In the genomic region with DNA sequence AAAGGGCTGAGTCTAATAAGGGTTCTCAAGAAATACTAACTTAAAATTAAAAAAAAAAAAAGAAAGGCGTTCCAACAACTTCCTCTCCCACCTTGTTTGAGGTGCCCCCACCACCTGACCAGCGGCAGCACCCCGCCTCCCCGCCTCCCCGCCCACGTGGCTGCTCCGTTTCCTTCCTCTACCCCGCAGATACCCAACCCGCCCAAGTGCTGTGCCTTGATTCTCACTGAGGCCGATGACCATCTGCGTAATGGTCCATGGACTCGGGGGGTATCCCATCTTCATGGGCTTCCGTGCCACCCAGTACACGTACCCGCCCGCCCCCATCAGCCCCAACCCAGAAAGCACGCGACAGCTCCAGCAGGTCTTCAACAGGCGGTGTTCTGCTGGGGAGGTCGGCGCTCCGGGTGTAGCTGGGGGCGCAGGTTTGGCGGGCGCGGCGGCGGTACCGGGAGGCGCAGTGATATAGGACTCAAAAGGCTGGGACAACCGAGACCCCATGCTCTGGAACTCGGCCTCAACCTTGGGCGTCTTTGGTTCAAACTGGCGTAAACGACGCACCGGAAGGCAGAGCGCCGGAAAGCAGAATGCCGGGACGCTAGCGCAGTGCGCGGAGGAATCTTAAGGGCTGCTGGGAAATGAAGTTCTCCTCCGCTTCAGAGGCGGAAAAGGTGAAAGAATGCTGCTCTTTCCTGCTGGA, we compare ENCODE assay signal across 8 cellular contexts. TPM values are rescaled to one million over a fixed set of nuclear protein-coding genes. Genes with fewer than 3 reads are reported as not detected.
DNase-seq lines count a peak whose midpoint lies in the region; ATAC-seq and TF ChIP-seq lines count a peak whose summit lies in the region.

A gene with protein sequence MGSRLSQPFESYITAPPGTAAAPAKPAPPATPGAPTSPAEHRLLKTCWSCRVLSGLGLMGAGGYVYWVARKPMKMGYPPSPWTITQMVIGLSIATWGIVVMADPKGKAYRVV (minus strand): TSS at position 545 of the 700 bp plus-strand sequence. CDS start 44 bp downstream, at position 501.

- 0 to 1% methylated on average over 28 to 33 of the region's 46 CpGs for WGBS in lower leg skin, 2 donors

- intact Hi-C loops in lower leg skin (cut with DNase I; ENCODE audit: low total_unique reads), result no loop called here

- H3K9ac ChIP-seq in duodenal mucosa (ENCODE audit: low read depth in 1 of 2, low read length in 2 of 2), result peak within 1 kb of the TSS; percentile 65 to 89

- no peaks in the 10 kb centered on the region for H3K4me1 ChIP-seq in BE2C
- H3K4me1 ChIP-seq in duodenal mucosa (ENCODE audit: control insufficient read depth in 1 of 2, insufficient read depth in 2 of 2, low read length in 2 of 2), result peaks cover 0 to 7% of the 10 kb centered on the region in 2 donors

- peak within 1 kb of the TSS; percentile 82 for H3K4me3 ChIP-seq in BE2C (ENCODE audit: low read depth, low read length)
- H3K4me3 ChIP-seq in duodenal mucosa (ENCODE audit: low read depth in 1 of 2, low read length in 2 of 2), result peak within 1 kb of the TSS; percentile 82 to 83
- peak within 1 kb of the TSS; percentile 85 for H3K4me3 ChIP-seq in lower leg skin (ENCODE audit: low read depth, poor library complexity, severe bottlenecking)

- TF ChIP-seq POLR2A in GM19099 (IDR thresholded peaks at IDR 0.05; ENCODE audit: extremely low read depth, insufficient read length, low read depth) (peak; percentile 79), lower leg skin (IDR thresholded peaks at IDR 0.05) (no peak)

- no peaks in the 10 kb centered on the region for H3K9me3 ChIP-seq in BE2C
- no peaks in the 10 kb centered on the region for H3K9me3 ChIP-seq in duodenal mucosa (ENCODE audit: control insufficient read depth in 1 of 2, low read length in 2 of 2)

- ATAC-seq in HG03439 (IDR thresholded peaks at IDR 0.05; ENCODE audit: unreplicated experiment), result peak; percentile 93

- H3K36me3 ChIP-seq in BE2C, result peaks cover 7% of the 10 kb centered on the region
- H3K36me3 ChIP-seq in duodenal mucosa (ENCODE audit: control insufficient read depth in 1 of 2, insufficient read depth in 2 of 2, low read length in 2 of 2), result peaks cover 6 to 24% of the 10 kb centered on the region in 2 donors

- H3K27ac ChIP-seq in duodenal mucosa (ENCODE audit: low read depth, low read length), result peak within 1 kb of the TSS; percentile 84

- H3K27me3 ChIP-seq in BE2C (no peaks in the 10 kb centered on the region), duodenal mucosa (ENCODE audit: control insufficient read depth in 1 of 2, insufficient read depth in 2 of 2, low read length in 2 of 2) (no peaks in the 10 kb centered on the region)

- peak; percentile 78 for DNase-seq in BE2C
- DNase-seq in NCI-H524 treated with DMSO at 0.1 percent for 48 hours (lab: John Stamatoyannopoulos, UW), result peak; percentile 40
- peak; percentile 75 to 81 for DNase-seq in activated CD4-positive, alpha-beta T cell treated with anti-CD3 and anti-CD28 coated beads, Interleukin-2, amount 50 U/mL, for 48 hours
- DNase-seq in lower leg skin (ENCODE audit: low spot score in 2 of 2), result peak; percentile 54 to 90
- peak; percentile 65 for DNase-seq in stimulated activated CD4-positive, alpha-beta T cell treated with anti-CD3 and anti-CD28 coated beads, Interleukin-4, amount 100 ng/mL, for 48 hours (ENCODE audit: low read depth in 2 of 2)

- TF ChIP-seq CTCF in BE2C (IDR thresholded peaks at IDR 0.05; ENCODE audit: low read depth, low read length), result no peak
- TF ChIP-seq CTCF in lower leg skin (IDR thresholded peaks at IDR 0.05), result no peak

RNA-seq across cellular contexts. Expression of the gene that starts here (rescaled TPM):
- 73.6 TPM for polyA plus RNA-seq in BE2C (2012; ENCODE audit: insufficient read depth, insufficient read length, low read depth)
- 10 to 100 TPM in 3 of 4 donors, 1 to 10 TPM in 1; 9.2 to 12.3 (median 11.1) TPM for total RNA-seq in lower leg skin

Comparison
In these comparisons a context has a peak if more than half of its experiments do, and no peak if none do; other contexts are left out.
1. Peak in every context shown above with its lines: DNase-seq, ATAC-seq, H3K4me3 ChIP-seq and H3K27ac ChIP-seq.